In the genomic region with DNA sequence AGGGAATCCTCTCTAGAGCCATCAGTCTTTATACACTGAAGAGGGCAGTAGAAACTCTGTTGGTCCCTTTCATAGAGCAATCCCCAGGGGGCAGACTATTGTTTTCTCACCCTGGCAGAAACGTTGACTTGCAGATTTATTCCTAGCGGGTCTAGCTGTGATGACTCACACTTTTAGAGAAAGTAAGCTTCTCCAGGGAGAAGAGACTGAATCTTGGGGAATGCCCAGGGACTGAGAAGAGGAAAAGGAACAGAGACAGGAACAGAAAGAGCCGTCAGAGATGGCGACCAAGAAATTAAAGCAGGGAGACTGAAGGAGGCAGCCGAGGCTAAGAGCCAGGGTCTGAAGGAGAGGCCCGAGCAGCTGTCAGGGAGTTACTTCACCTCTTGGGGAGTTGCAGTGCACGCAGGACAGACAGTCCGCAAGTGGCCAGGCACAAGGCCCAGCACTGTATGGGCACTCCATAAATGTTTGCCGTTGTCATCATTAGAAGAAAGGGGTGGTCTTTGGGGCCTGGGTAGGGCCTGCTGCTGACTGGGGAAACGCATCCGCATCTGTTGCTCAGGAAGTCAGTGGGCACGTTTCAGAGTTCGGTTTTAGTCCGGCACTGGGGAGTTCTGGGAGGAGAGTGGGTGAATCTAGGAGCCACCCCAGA, we compare ENCODE assay signal across 8 cellular contexts. TPM values are rescaled to one million over a fixed set of nuclear protein-coding genes. Genes with fewer than 3 reads are reported as not detected.
A peak's percentile ranks its signal among the peaks of the same experiment; 100 is the strongest.
DNase-seq lines count a peak whose midpoint lies in the region; ATAC-seq and TF ChIP-seq lines count a peak whose summit lies in the region.

No MANE protein-coding gene starts in this region.

- 23% methylated on average over 10 of the region's 14 CpGs for WGBS in right lobe of liver (ENCODE audit: insufficient coverage, low coverage, low lambda C conversion rate, missing lambda C conversion rate)

- DNase-seq in ELF-1 (ENCODE audit: low read depth, low spot score) (peak; percentile 88), NB4 (ENCODE audit: low read depth) (peak; percentile 90), WERI-Rb-1 (peak; percentile 65), right lobe of liver (peak in 1 of 3 donors; percentile 49), substantia nigra (lab: John Stamatoyannopoulos, UW) (peak in 14 of 49 donors; percentile 16 to 83 (median 43))
- DNase-seq in effector memory CD4-positive, alpha-beta T cell: peak in 1 of 3 donors; percentile 27

- TF ChIP-seq CTCF in NB4 (IDR thresholded peaks at IDR 0.05; ENCODE audit: low read depth, low read length) (peak; percentile 48), WERI-Rb-1 (IDR thresholded peaks at IDR 0.05; ENCODE audit: low read depth, low read length) (peak; percentile 55), right lobe of liver (IDR thresholded peaks at IDR 0.05) (peak; percentile 48 to 52 (median 51))

- H3K9me3 ChIP-seq in WERI-Rb-1 (ENCODE audit: severe bottlenecking): no peaks in the 10 kb centered on the region
- no peaks in the 10 kb centered on the region for H3K9me3 ChIP-seq in effector memory CD4-positive, alpha-beta T cell (ENCODE audit: control insufficient read depth, low read length)
- H3K9me3 ChIP-seq in right lobe of liver: no peaks in the 10 kb centered on the region

- H3K27ac ChIP-seq in WERI-Rb-1 (peak overlapping the region; percentile 56), right lobe of liver (peak overlapping the region; percentile 29 to 64 (median 54)), substantia nigra (ENCODE audit: low read depth, low read length, poor library complexity, severe bottlenecking) (peak overlapping the region; percentile 24)
- peak overlapping the region; percentile 46 for H3K27ac ChIP-seq in effector memory CD4-positive, alpha-beta T cell (ENCODE audit: insufficient read depth, low read length, poor library complexity, severe bottlenecking)

- H3K27me3 ChIP-seq in WERI-Rb-1 (ENCODE audit: insufficient read depth, low read depth, severe bottlenecking): no peaks in the 10 kb centered on the region
- no peaks in the 10 kb centered on the region for H3K27me3 ChIP-seq in effector memory CD4-positive, alpha-beta T cell (replicated peaks; ENCODE audit: control insufficient read depth, insufficient read depth, low read length, poor library complexity, severe bottlenecking)
- H3K27me3 ChIP-seq in right lobe of liver: no peaks in the 10 kb centered on the region

- no peaks in the 10 kb centered on the region for H3K36me3 ChIP-seq in WERI-Rb-1
- peaks cover 1% of the 10 kb centered on the region for H3K36me3 ChIP-seq in effector memory CD4-positive, alpha-beta T cell (ENCODE audit: control insufficient read depth, insufficient read depth, low read length)
- H3K36me3 ChIP-seq in right lobe of liver: peaks cover 0 to 15% (median 7%) of the 10 kb centered on the region in 4 donors

- peaks cover 23% of the 10 kb centered on the region for H3K4me1 ChIP-seq in effector memory CD4-positive, alpha-beta T cell (ENCODE audit: control insufficient read depth, insufficient read depth, low read length, poor library complexity, severe bottlenecking)
- H3K4me1 ChIP-seq in right lobe of liver: peaks cover 3 to 43% (median 20%) of the 10 kb centered on the region in 4 donors

- TF ChIP-seq POLR2A in NB4 (IDR thresholded peaks at IDR 0.05; ENCODE audit: extremely low read depth, insufficient read length) (no peak), right lobe of liver (IDR thresholded peaks at IDR 0.05) (no peak)

- intact Hi-C loops in right lobe of liver (cut with DNase I): loop anchor here in 1 of 2 donors (10.0 kb wide), 1 partner anchor 131 kb away; the partner anchor contains the start of gene TAPBPL

- H3K4me3 ChIP-seq in NB4 (ENCODE audit: low read depth, low read length): no peak overlapping the region
- peak overlapping the region; percentile 15; the same call in 1 of the 2 replicates for H3K4me3 ChIP-seq in WERI-Rb-1 (ENCODE audit: low read depth, low read length)
- H3K4me3 ChIP-seq in effector memory CD4-positive, alpha-beta T cell (ENCODE audit: insufficient read depth, low read depth, low read length, poor library complexity, severe bottlenecking): peak overlapping the region; percentile 5
- H3K4me3 ChIP-seq in right lobe of liver: no peak overlapping the region

- ATAC-seq in GM21723 (IDR thresholded peaks at IDR 0.05; ENCODE audit: unreplicated experiment) (peak; percentile 82), right lobe of liver (peak; percentile 58 to 73 (median 64)), HG03280 (IDR thresholded peaks at IDR 0.05; ENCODE audit: unreplicated experiment) (no peak)

RNA-seq across cellular contexts. Expression of gene PLEKHG6, which starts 13.0 kb away (rescaled TPM):
- 1 to 10 TPM; 2.3 to 5.5 (median 3.3) TPM for total RNA-seq in right lobe of liver

RNA-seq across cellular contexts. Expression of gene TNFRSF1A, which starts 18.4 kb away (rescaled TPM):
- 100 to 1,000 TPM in 4 of 6 experiments, 10 to 100 TPM in 2; 70.6 to 199 (median 117) TPM for total RNA-seq in right lobe of liver

RNA-seq across cellular contexts. Expression of gene SCNN1A, which starts 51.9 kb away (rescaled TPM):
- 1 to 10 TPM; 2.1 to 9.5 (median 6.0) TPM for total RNA-seq in right lobe of liver

Comparison
In these comparisons a context has a peak if more than half of its experiments do, and no peak if none do; other contexts are left out.
1. H3K4me3 ChIP-seq: peak in WERI-Rb-1 (single experiment) and effector memory CD4-positive, alpha-beta T cell (single experiment); none in NB4 (single experiment) and right lobe of liver (0 of 3).
2. Peak in every context shown above with its lines, with median percentiles within 50 percentile points of each other: CTCF ChIP-seq and H3K27ac ChIP-seq.